Comparison of ENCODE assay signal across 1 cellular context in genomic region chr7:130942211-130942964, GRCh38.
TF ChIP-seq lines count a peak whose summit lies in the region.

No MANE protein-coding gene starts in this region.

TF ChIP-seq in K562, 482 proteins besides CTCF, POLR2A, EP300 and RAD21 (continued from another document and continues in another):
- TF ChIP-seq ETS1 (conservative IDR thresholded peaks at IDR 0.05; ENCODE audit: control insufficient read depth, low read depth, low read length): no peak
- TF ChIP-seq HMBOX1 (IDR thresholded peaks at IDR 0.05): no peak
- no peak for TF ChIP-seq ILF3 (IDR thresholded peaks at IDR 0.05; ENCODE audit: borderline replicate concordance)
- peak; percentile 58 for TF ChIP-seq TBP (optimal IDR thresholded peaks at IDR 0.05; ENCODE audit: low read depth, low read length)
- peak; percentile 67; the same call in 1 of the 2 replicates for TF ChIP-seq NR2C1 (IDR thresholded peaks at IDR 0.05)
- no peak for TF ChIP-seq NR2C1 (tag; IDR thresholded peaks at IDR 0.05)
- peak in 1 of 2 experiments; percentile 29; a peak in 1 of 4 replicates for TF ChIP-seq HDAC1 (IDR thresholded peaks at IDR 0.05)
- no peak for TF ChIP-seq ZNF184 (CRISPR knock-in tag; IDR thresholded peaks at IDR 0.05)
- peak; percentile 31; the same call in 1 of the 2 replicates for TF ChIP-seq EHMT2 (IDR thresholded peaks at IDR 0.05)
- TF ChIP-seq EP400 (IDR thresholded peaks at IDR 0.05): no peak
- no peak for TF ChIP-seq TSHZ1 (CRISPR knock-in tag; IDR thresholded peaks at IDR 0.05)
- no peak for TF ChIP-seq RBBP5 (IDR thresholded peaks at IDR 0.05; ENCODE audit: borderline replicate concordance, insufficient read depth, low read length, poor library complexity, severe bottlenecking)
- TF ChIP-seq SMARCE1 (IDR thresholded peaks at IDR 0.05): peak; percentile 29; the same call in 1 of the 2 replicates
- TF ChIP-seq POLR2G (IDR thresholded peaks at IDR 0.05; ENCODE audit: low read depth, low read length): peak; percentile 17; the same call in 1 of the 2 replicates
- peak; percentile 62 for TF ChIP-seq MGA (IDR thresholded peaks at IDR 0.05)
- TF ChIP-seq TEAD4 (IDR thresholded peaks at IDR 0.05; ENCODE audit: low read length): peak; percentile 44
- no peak for TF ChIP-seq TEAD4 (CRISPR knock-in tag; IDR thresholded peaks at IDR 0.05; ENCODE audit: borderline replicate concordance)
- no peak for TF ChIP-seq MBD2 (IDR thresholded peaks at IDR 0.05; ENCODE audit: borderline replicate concordance, low read depth)
- no peak; the same call in 1 of the 2 replicates for TF ChIP-seq CEBPG (CRISPR knock-in tag; IDR thresholded peaks at IDR 0.05)
- TF ChIP-seq CEBPG (tag; conservative IDR thresholded peaks at IDR 0.05 in 1 of 2, IDR thresholded peaks at IDR 0.05 in 1 of 2): 0 out of 4 replicates have a peak, but pooled peaks of 1 of the 2 experiments have one; percentile 48
- TF ChIP-seq ELK3 (CRISPR knock-in tag; IDR thresholded peaks at IDR 0.05): no peak
- TF ChIP-seq SREBF1 (IDR thresholded peaks at IDR 0.05; ENCODE audit: borderline replicate concordance, low read depth, low read length): no peak
- TF ChIP-seq PHF21A (IDR thresholded peaks at IDR 0.05; ENCODE audit: borderline replicate concordance, low read depth): no peak
- TF ChIP-seq ZKSCAN8 (CRISPR knock-in tag; IDR thresholded peaks at IDR 0.05): peak; percentile 10; the same call in 1 of the 2 replicates
- TF ChIP-seq NBN (IDR thresholded peaks at IDR 0.05; ENCODE audit: low read depth): peak; percentile 53; the same call in 1 of the 2 replicates
- no peak for TF ChIP-seq FOXP4 (CRISPR knock-in tag; IDR thresholded peaks at IDR 0.05; ENCODE audit: borderline replicate concordance)
- 0 out of 2 replicates have a peak, but pooled peaks have one; percentile 7 for TF ChIP-seq HES1 (IDR thresholded peaks at IDR 0.05; ENCODE audit: low read depth)
- peak; percentile 59; the same call in 1 of the 2 replicates for TF ChIP-seq MAX (CRISPR knock-in tag; IDR thresholded peaks at IDR 0.05)
- TF ChIP-seq ZBTB2 (IDR thresholded peaks at IDR 0.05): 0 out of 2 replicates have a peak, but pooled peaks have one; percentile 12
- TF ChIP-seq NFRKB (IDR thresholded peaks at IDR 0.05; ENCODE audit: low read depth): peak; percentile 74
- peak; percentile 54; the same call in 1 of the 2 replicates for TF ChIP-seq ATF7 (IDR thresholded peaks at IDR 0.05)
- no peak for TF ChIP-seq ZNF75A (CRISPR knock-in tag; IDR thresholded peaks at IDR 0.05)
